Comparison of ENCODE assay signal across 19 cellular contexts in the genomic region with DNA sequence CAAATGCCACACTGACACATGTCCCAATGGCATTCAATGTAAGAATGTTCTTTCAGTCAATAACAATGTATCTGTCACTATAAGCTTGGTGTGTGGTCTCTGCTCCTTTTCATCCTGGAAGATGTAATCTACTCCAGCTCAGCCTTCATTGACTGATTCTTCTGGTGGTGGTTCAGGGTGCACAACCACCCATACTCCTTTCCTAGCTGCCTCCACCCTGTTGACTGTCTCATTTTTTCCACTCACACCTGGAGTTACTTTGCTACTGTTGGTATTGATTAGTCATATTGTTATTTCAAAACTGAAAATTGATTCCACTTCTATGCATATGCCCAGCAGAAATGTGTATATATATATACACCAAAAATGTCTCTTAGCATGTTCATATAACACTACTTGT.
DNase-seq lines count a peak whose midpoint lies in the region; ATAC-seq and TF ChIP-seq lines count a peak whose summit lies in the region.
"Had no signal": no experiment of that assay in that cellular context is flagged by ENCODE, and none has a peak within 500 bp of the region (broad histone marks: within the 10 kb centered on the region; RNA-seq: fewer than 3 reads in every experiment).

No MANE protein-coding gene starts in this region.

- intact Hi-C loops in activated CD4-positive, alpha-beta T cell treated with anti-CD3 and anti-CD28 coated beads for 36 hours (cut with DNase I, micrococcal nuclease): no loop called here
- intact Hi-C loops in colonic mucosa (cut with DNase I): no loop called here
- intact Hi-C loops in transverse colon (cut with DNase I; ENCODE audit: low total_unique reads): no loop called here

- CTCF ChIA-PET in activated CD4-positive, alpha-beta T cell treated with anti-CD3 and anti-CD28 coated beads for 36 hours (lab: Charles Lee): interaction anchor here (0.6 kb wide), 1 partner anchor 574 kb away, joined by 3 read pairs; no protein-coding TSS in a partner anchor

- no peak overlapping the region for H3K27ac Mint-ChIP-seq in activated CD4-positive, alpha-beta T cell treated with anti-CD3 and anti-CD28 coated beads for 36 hours
- H3K27ac Mint-ChIP-seq in activated naive CD4-positive, alpha-beta T cell treated with anti-CD3 and anti-CD28 coated beads, Interleukin-2, amount 50 U/mL, for 24 hours: peak overlapping the region; percentile 48
- H3K27ac Mint-ChIP-seq: CD8-positive, alpha-beta T cell had no signal

- POLR2A ChIA-PET in activated CD4-positive, alpha-beta T cell treated with anti-CD3 and anti-CD28 coated beads for 36 hours (lab: Charles Lee): no interaction called here

- TF ChIP-seq EP300 in transverse colon (IDR thresholded peaks at IDR 0.05; ENCODE audit: low read depth): no peak

- DNase-seq in activated CD4-positive, alpha-beta T cell treated with anti-CD3 and anti-CD28 coated beads for 36 hours: peak; percentile 5
- DNase-seq in activated CD4-positive, alpha-beta T cell treated with anti-CD3 and anti-CD28 coated beads, Interleukin-2, amount 50 U/mL, for 1 hour: no peak
- no peak for DNase-seq in activated naive CD4-positive, alpha-beta T cell treated with anti-CD3 and anti-CD28 coated beads, Interleukin-2, amount 50 U/mL, for 16 hours
- no peak for DNase-seq in colonic mucosa
- DNase-seq in transverse colon: no peak
- no peak for DNase-seq in NCI-H748 treated with DMSO at 0.1 percent for 48 hours (lab: John Stamatoyannopoulos, UW)
- DNase-seq: 8988T; C1 segment of cervical spinal cord; CD8-positive, alpha-beta T cell; DND-41; H7; Kasumi-1; NCI-H1694 treated with DMSO at 0.1 percent for 48 hours; NCI-H2081 treated with DMSO at 0.1 percent for 48 hours; NCI-H446; PC-3; Right ventricle myocardium superior had no signal

- ATAC-seq in activated CD4-positive, alpha-beta T cell treated with anti-CD3 and anti-CD28 coated beads for 36 hours: peak; percentile 80
- ATAC-seq: CD8-positive, alpha-beta T cell; GM12878; PC-3 had no signal

- no peak overlapping the region for H3K4me3 ChIP-seq in colonic mucosa
- no peak overlapping the region for H3K4me3 ChIP-seq in transverse colon
- H3K4me3 ChIP-seq: GM12878 had no signal

- H3K27me3 ChIP-seq in colonic mucosa: no peaks in the 10 kb centered on the region
- no peaks in the 10 kb centered on the region for H3K27me3 ChIP-seq in transverse colon

- TF ChIP-seq CTCF in colonic mucosa (IDR thresholded peaks at IDR 0.05) (no peak), transverse colon (IDR thresholded peaks at IDR 0.05) (no peak)

- peaks cover 4% of the 10 kb centered on the region for H3K27me3 Mint-ChIP-seq in activated CD4-positive, alpha-beta T cell treated with anti-CD3 and anti-CD28 coated beads for 36 hours
- H3K27me3 Mint-ChIP-seq in activated naive CD4-positive, alpha-beta T cell treated with anti-CD3 and anti-CD28 coated beads, Interleukin-2, amount 50 U/mL, for 24 hours: peaks cover 2% of the 10 kb centered on the region

- H3K4me1 ChIP-seq in colonic mucosa (no peaks in the 10 kb centered on the region), transverse colon (no peaks in the 10 kb centered on the region)

- H3K9me3 ChIP-seq in colonic mucosa: no peaks in the 10 kb centered on the region
- no peaks in the 10 kb centered on the region for H3K9me3 ChIP-seq in transverse colon

- no peak overlapping the region for H3K4me3 Mint-ChIP-seq in activated CD4-positive, alpha-beta T cell treated with anti-CD3 and anti-CD28 coated beads for 36 hours
- no peak overlapping the region for H3K4me3 Mint-ChIP-seq in activated naive CD4-positive, alpha-beta T cell treated with anti-CD3 and anti-CD28 coated beads, Interleukin-2, amount 50 U/mL, for 24 hours
- H3K4me3 Mint-ChIP-seq: CD8-positive, alpha-beta T cell had no signal

- peaks cover 5% of the 10 kb centered on the region for H3K4me1 Mint-ChIP-seq in activated CD4-positive, alpha-beta T cell treated with anti-CD3 and anti-CD28 coated beads for 36 hours
- peaks cover 5% of the 10 kb centered on the region for H3K4me1 Mint-ChIP-seq in activated naive CD4-positive, alpha-beta T cell treated with anti-CD3 and anti-CD28 coated beads, Interleukin-2, amount 50 U/mL, for 24 hours

- in situ Hi-C loops in transverse colon (cut with MboI; ENCODE audit: low pct_ligation_motif_present in 1 of 4, low pct_unique_long_range_greater_than_20kb in 1 of 4, low sequenced_read_pairs in 3 of 4): loop anchor here in 2 of 4 donors (25.0 kb wide), 1 partner anchor 1067 kb away; no protein-coding TSS in a partner anchor

- H3K9ac ChIP-seq in colonic mucosa (ENCODE audit: low read depth in 2 of 2, low read length in 2 of 2): no peak overlapping the region

- TF ChIP-seq POLR2A in transverse colon (IDR thresholded peaks at IDR 0.05): no peak

- H3K36me3 ChIP-seq in colonic mucosa (no peaks in the 10 kb centered on the region), transverse colon (no peaks in the 10 kb centered on the region)

- H3K36me3 Mint-ChIP-seq in activated CD4-positive, alpha-beta T cell treated with anti-CD3 and anti-CD28 coated beads for 36 hours (ENCODE audit: low read depth): no peaks in the 10 kb centered on the region
- no peaks in the 10 kb centered on the region for H3K36me3 Mint-ChIP-seq in activated naive CD4-positive, alpha-beta T cell treated with anti-CD3 and anti-CD28 coated beads, Interleukin-2, amount 50 U/mL, for 24 hours
- H3K36me3 Mint-ChIP-seq: CD8-positive, alpha-beta T cell had no signal

- H3K27ac ChIP-seq in colonic mucosa (peak overlapping the region; percentile 43), transverse colon (peak overlapping the region in 3 of 4 donors; percentile 33 to 63 (median 34))

- H3K9me3 Mint-ChIP-seq in activated CD4-positive, alpha-beta T cell treated with anti-CD3 and anti-CD28 coated beads for 36 hours (ENCODE audit: low read depth): no peaks in the 10 kb centered on the region
- no peaks in the 10 kb centered on the region for H3K9me3 Mint-ChIP-seq in activated naive CD4-positive, alpha-beta T cell treated with anti-CD3 and anti-CD28 coated beads, Interleukin-2, amount 50 U/mL, for 24 hours
- H3K9me3 Mint-ChIP-seq: CD8-positive, alpha-beta T cell had no signal
